7 cellular contexts compared by ENCODE assay signal in the genomic region with DNA sequence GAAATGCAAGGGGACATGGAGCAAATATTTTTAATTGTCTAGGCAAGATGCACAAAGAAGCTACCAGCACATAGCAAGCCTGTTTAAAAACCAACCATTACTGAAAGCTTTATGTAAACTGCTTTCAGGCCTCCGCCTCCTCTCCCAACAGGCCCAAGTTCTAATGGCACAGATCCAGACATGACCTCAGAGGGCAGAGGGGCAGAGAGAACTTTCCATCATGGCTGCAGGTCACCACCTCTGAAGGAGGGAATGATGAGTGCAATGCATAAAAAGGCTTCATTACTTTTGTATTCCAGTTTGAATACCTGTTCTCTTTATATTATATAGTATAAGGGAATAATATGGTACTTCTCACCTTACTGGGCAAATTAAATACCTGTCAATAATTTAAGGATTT. TPM values are rescaled to one million over a fixed set of nuclear protein-coding genes. Genes with fewer than 3 reads are reported as not detected.
A peak's percentile ranks its signal among the peaks of the same experiment; 100 is the strongest.
DNase-seq lines count a peak whose midpoint lies in the region; ATAC-seq, FAIRE-seq and TF ChIP-seq lines count a peak whose summit lies in the region.

No MANE protein-coding gene starts in this region.

- H3K9ac ChIP-seq in KMS-11, result no peak overlapping the region

- peaks cover 42% of the 10 kb centered on the region; the same call in 1 of the 2 replicates for H3K36me3 ChIP-seq in KMS-11 (ENCODE audit: insufficient read depth)

- peak overlapping the region; percentile 14; the same call in 1 of the 2 replicates for H3K27ac ChIP-seq in KMS-11

- no peak for TF ChIP-seq POLR2A in GM12892 (IDR thresholded peaks at IDR 0.05; ENCODE audit: low read depth, low read length)

- no peaks in the 10 kb centered on the region for H3K27me3 ChIP-seq in KMS-11 (ENCODE audit: insufficient read depth, low read depth)

- no peak for FAIRE-seq in GM12892 (lab: Jason Lieb, UNC)

- H3K4me2 ChIP-seq in KMS-11, result no peak overlapping the region

- no peak for TF ChIP-seq CTCF in KMS-11 (conservative IDR thresholded peaks at IDR 0.05; ENCODE audit: low read depth, low read length)

- no peak overlapping the region for H3K4me3 ChIP-seq in KMS-11 (IDR thresholded peaks at IDR 0.05; ENCODE audit: insufficient read depth, low read depth, low read length)

- DNase-seq in amniotic epithelial cell (ENCODE audit: low read depth) (peak; percentile 73), kidney tubule cell (ENCODE audit: low spot score) (peak; percentile 28), stromal cell of bone marrow (ENCODE audit: low read depth) (peak; percentile 71), amniotic stem cell (lab: John Stamatoyannopoulos, UW) (no peak), GM12892 (ENCODE audit: insufficient read length) (no peak)

- peaks cover 93% of the 10 kb centered on the region for H3K4me1 ChIP-seq in KMS-11 (ENCODE audit: low read depth, poor library complexity, severe bottlenecking)

- 0 out of 2 replicates have a peak, but pooled peaks cover 4% of the 10 kb centered on the region for H4K20me1 ChIP-seq in KMS-11 (ENCODE audit: insufficient read depth)

- H3K79me2 ChIP-seq in KMS-11 (ENCODE audit: insufficient read depth, low read depth), result peaks cover 37% of the 10 kb centered on the region; the same call in 1 of the 2 replicates

- H2AFZ ChIP-seq in KMS-11 (ENCODE audit: low read depth), result no peak overlapping the region

- ATAC-seq in HG03442 (IDR thresholded peaks at IDR 0.05; ENCODE audit: unreplicated experiment), result no peak

RNA-seq across cellular contexts. Expression of gene DDX17, which starts 15.2 kb away (rescaled TPM):
- polyA plus RNA-seq in GM12892 (2012; ENCODE audit: missing spikeins), result 218 TPM

RNA-seq across cellular contexts. Expression of gene KDELR3, which starts 23.0 kb away (rescaled TPM):
- polyA plus RNA-seq in GM12892 (2012; ENCODE audit: missing spikeins), result 0.34 TPM

RNA-seq across cellular contexts. Expression of gene KCNJ4, which starts 35.9 kb away (rescaled TPM):
- polyA plus RNA-seq in GM12892 (2012; ENCODE audit: missing spikeins), result not detected

Comparison
In these comparisons a context has a peak if more than half of its experiments do, and no peak if none do; other contexts are left out.
1. DNase-seq: peak in amniotic epithelial cell (single experiment), kidney tubule cell (single experiment) and stromal cell of bone marrow (single experiment); none in amniotic stem cell (single experiment) and GM12892 (single experiment).